ENCODE assay signal across 8 cellular contexts in genomic region chr18:21704603-21705364, GRCh38. TPM values are rescaled to one million over a fixed set of nuclear protein-coding genes. Genes with fewer than 3 reads are reported as not detected.
A peak's percentile ranks its signal among the peaks of the same experiment; 100 is the strongest.
DNase-seq lines count a peak whose midpoint lies in the region; ATAC-seq and TF ChIP-seq lines count a peak whose summit lies in the region.

TSS of gene ABHD3 (minus strand) at chr18:21704774. CDS start at chr18:21704665, 109 bp downstream.

- TF ChIP-seq RAD21 in neural cell (conservative IDR thresholded peaks at IDR 0.05), result no peak

- H3K4me1 ChIP-seq in GM23338 (ENCODE audit: insufficient read depth), result peaks cover 10% of the 10 kb centered on the region
- H3K4me1 ChIP-seq in RWPE2 (ENCODE audit: insufficient read depth, poor library complexity, severe bottlenecking), result no peaks in the 10 kb centered on the region
- peaks cover 5 to 25% (median 15%) of the 10 kb centered on the region in 4 donors for H3K4me1 ChIP-seq in stomach

- peak in 2 of 4 donors; percentile 52 to 85 for TF ChIP-seq POLR2A in stomach (IDR thresholded peaks at IDR 0.05)

- H2AFZ ChIP-seq in GM23338 (peak within 1 kb of the TSS; percentile 98), neural cell (ENCODE audit: low read depth, low read length) (peak within 1 kb of the TSS; percentile 9)

- H4K20me1 ChIP-seq in GM23338 (replicated peaks; ENCODE audit: insufficient read depth), result no peaks in the 10 kb centered on the region
- H4K20me1 ChIP-seq in neural cell (ENCODE audit: insufficient read depth), result no peaks in the 10 kb centered on the region

- peaks cover 23% of the 10 kb centered on the region for H3K9me3 Mint-ChIP-seq in GM23338

- no peak for TF ChIP-seq CTCF in GM23338 (conservative IDR thresholded peaks at IDR 0.05; ENCODE audit: low read depth in 2 of 2)
- TF ChIP-seq CTCF in RWPE2 (IDR thresholded peaks at IDR 0.05; ENCODE audit: poor library complexity, severe bottlenecking), result peak; percentile 22
- TF ChIP-seq CTCF in fibroblast of the aortic adventitia (IDR thresholded peaks at IDR 0.05; ENCODE audit: insufficient read depth, low read length), result peak; percentile 72
- peak; percentile 42 for TF ChIP-seq CTCF in neural cell (IDR thresholded peaks at IDR 0.05; ENCODE audit: poor library complexity, severe bottlenecking)
- TF ChIP-seq CTCF in stomach (IDR thresholded peaks at IDR 0.05), result peak in 5 of 7 experiments; percentile 30 to 75 (median 65)

- H3K9me3 ChIP-seq in RWPE2 (ENCODE audit: severe bottlenecking), result no peaks in the 10 kb centered on the region
- no peaks in the 10 kb centered on the region for H3K9me3 ChIP-seq in neural cell (ENCODE audit: low read length)
- no peaks in the 10 kb centered on the region for H3K9me3 ChIP-seq in stomach

- peak; percentile 94 for DNase-seq in ELF-1 (ENCODE audit: low read depth, low spot score)
- peak; percentile 98 for DNase-seq in GM23338 (ENCODE audit: low spot score)
- peak; percentile 85 for DNase-seq in LHCN-M2 (ENCODE audit: low read depth)
- peak; percentile 90 for DNase-seq in RWPE2 (ENCODE audit: low spot score)
- DNase-seq in activated T-helper 9 cell treated with anti-CD3 and anti-CD28 coated beads, Interleukin-2, amount 50 U/mL, for 16 hours (ENCODE audit: low read depth), result peak; percentile 90
- DNase-seq in fibroblast of the aortic adventitia (ENCODE audit: low read depth), result peak; percentile 82
- peak; percentile 96 for DNase-seq in stomach

- peak within 1 kb of the TSS; percentile 77; the same call in 1 of the 2 replicates for H3K27ac Mint-ChIP-seq in GM23338

- H3K4me3 Mint-ChIP-seq in GM23338, result peak within 1 kb of the TSS; percentile 88

- H3K27me3 ChIP-seq in GM23338 (ENCODE audit: insufficient read depth), result peaks cover 19% of the 10 kb centered on the region; the same call in 1 of the 2 replicates
- no peaks in the 10 kb centered on the region for H3K27me3 ChIP-seq in RWPE2 (ENCODE audit: insufficient read depth, poor library complexity, severe bottlenecking)
- H3K27me3 ChIP-seq in neural cell (ENCODE audit: insufficient read depth, low read depth, low read length), result no peaks in the 10 kb centered on the region
- H3K27me3 ChIP-seq in stomach, result no peaks in the 10 kb centered on the region

- peaks cover 32% of the 10 kb centered on the region for H3K36me3 Mint-ChIP-seq in GM23338 (ENCODE audit: low read depth)

- peak within 1 kb of the TSS; percentile 78 for H3K4me3 ChIP-seq in GM23338
- peak within 1 kb of the TSS; percentile 64 for H3K4me3 ChIP-seq in RWPE2 (ENCODE audit: severe bottlenecking)
- H3K4me3 ChIP-seq in fibroblast of the aortic adventitia (ENCODE audit: low read depth, low read length), result peak within 1 kb of the TSS; percentile 86
- peak within 1 kb of the TSS; percentile 78 for H3K4me3 ChIP-seq in neural cell (ENCODE audit: low read length)
- peak within 1 kb of the TSS; percentile 71 to 94 (median 87) for H3K4me3 ChIP-seq in stomach

- ATAC-seq in GM23338 (peak; percentile 95), RWPE2 (ENCODE audit: low read depth) (peak; percentile 97)

- intact Hi-C loops in stomach (cut with DNase I; ENCODE audit: low total_unique reads), result no loop called here

- H3K36me3 ChIP-seq in GM23338 (ENCODE audit: insufficient read depth), result peaks cover 3% of the 10 kb centered on the region; the same call in 1 of the 2 replicates
- H3K36me3 ChIP-seq in RWPE2 (ENCODE audit: low read depth), result peaks cover 10% of the 10 kb centered on the region; the same call in 1 of the 2 replicates
- no peaks in the 10 kb centered on the region for H3K36me3 ChIP-seq in neural cell (ENCODE audit: insufficient read depth, low read length)
- peaks cover 1 to 21% (median 14%) of the 10 kb centered on the region in 4 donors for H3K36me3 ChIP-seq in stomach

- H3K9ac ChIP-seq in neural cell (ENCODE audit: low read length), result peak within 1 kb of the TSS; percentile 73

- H3K79me2 ChIP-seq in GM23338 (replicated peaks; ENCODE audit: insufficient read depth), result no peaks in the 10 kb centered on the region; the same call in 1 of the 2 replicates
- no peaks in the 10 kb centered on the region for H3K79me2 ChIP-seq in neural cell (replicated peaks; ENCODE audit: insufficient read depth, low read length)

- WGBS in stomach, 5 donors, result 1 to 14% (median 2%) methylated on average over 8 to 60 of the region's 60 CpGs

- H3K27ac ChIP-seq in GM23338 (ENCODE audit: low read depth) (peak within 1 kb of the TSS; percentile 86), RWPE2 (ENCODE audit: poor library complexity, severe bottlenecking) (peak within 1 kb of the TSS; percentile 58), neural cell (ENCODE audit: low read length) (peak within 1 kb of the TSS; percentile 34), stomach (peak within 1 kb of the TSS; percentile 93 to 97 (median 96))

- H3K4me2 ChIP-seq in GM23338 (peak within 1 kb of the TSS; percentile 97), neural cell (ENCODE audit: low read length) (peak within 1 kb of the TSS; percentile 76)

- TF ChIP-seq EP300 in neural cell (conservative IDR thresholded peaks at IDR 0.05; ENCODE audit: poor library complexity, severe bottlenecking) (no peak), stomach (IDR thresholded peaks at IDR 0.05) (no peak)

- peaks cover 6% of the 10 kb centered on the region; the same call in 1 of the 2 replicates for H3F3A ChIP-seq in GM23338 (replicated peaks; ENCODE audit: low read depth)
- no peaks in the 10 kb centered on the region for H3F3A ChIP-seq in neural cell (ENCODE audit: insufficient read depth, low read length, poor library complexity, severe bottlenecking)

- peaks cover 16% of the 10 kb centered on the region for H3K4me1 Mint-ChIP-seq in GM23338

- H3K9me2 ChIP-seq in GM23338 (ENCODE audit: insufficient read depth), result 0 out of 2 replicates have a peak, but pooled peaks cover 4% of the 10 kb centered on the region
- H3K9me2 ChIP-seq in neural cell (ENCODE audit: insufficient read depth, low read length), result no peaks in the 10 kb centered on the region

- peaks cover 17% of the 10 kb centered on the region for H3K27me3 Mint-ChIP-seq in GM23338 (ENCODE audit: insufficient read depth, low read depth, poor library complexity)

TF ChIP-seq in GM23338, 12 proteins besides CTCF, POLR2A, EP300 and RAD21:
- TF ChIP-seq ZNF331 (CRISPR knock-in tag; IDR thresholded peaks at IDR 0.05; ENCODE audit: low read depth), result no peak
- no peak for TF ChIP-seq JUNB (IDR thresholded peaks at IDR 0.05; ENCODE audit: unreplicated experiment)
- no peak for TF ChIP-seq NANOG (IDR thresholded peaks at IDR 0.05; ENCODE audit: borderline replicate concordance)
- TF ChIP-seq EZH2phosphoT487 (IDR thresholded peaks at IDR 0.05; ENCODE audit: unreplicated experiment), result no peak
- peak; percentile 83 for TF ChIP-seq POLR2AphosphoS5 (IDR thresholded peaks at IDR 0.05; ENCODE audit: low read depth)
- TF ChIP-seq ETS1 (IDR thresholded peaks at IDR 0.05), result no peak

TF ChIP-seq in neural cell, 6 proteins besides CTCF, POLR2A, EP300 and RAD21:
- TF ChIP-seq POLR2AphosphoS5 (IDR thresholded peaks at IDR 0.05) (peak; percentile 56), TAF1 (IDR thresholded peaks at IDR 0.05; ENCODE audit: low read depth) (no peak), REST (IDR thresholded peaks at IDR 0.05; ENCODE audit: borderline replicate concordance) (no peak), SMC3 (conservative IDR thresholded peaks at IDR 0.05; ENCODE audit: poor library complexity) (peak; percentile 48), EZH2 (IDR thresholded peaks at IDR 0.05; ENCODE audit: borderline replicate concordance, insufficient read depth, low read length, poor library complexity, severe bottlenecking) (no peak), MXI1 (conservative IDR thresholded peaks at IDR 0.05; ENCODE audit: poor library complexity, severe bottlenecking) (peak; percentile 38)

RNA-seq across cellular contexts. Expression of gene ABHD3, which starts in this region (rescaled TPM):
- total RNA-seq in GM23338 (2014; rRNA removed; shearing (Covaris generic)), result 12.7 and 16.2 TPM in 2 replicates
- polyA plus RNA-seq in GM23338 (2016; fragmentation: Nextera tagmentation; extraction: Ambion mirVana), result 18.7 and 19.9 TPM in 2 replicates
- total RNA-seq in LHCN-M2 (2014; rRNA removed), result 6.2 and 8.6 TPM in 2 replicates
- polyA plus RNA-seq in LHCN-M2 (2012), result 2.0 TPM
- total RNA-seq in fibroblast of the aortic adventitia (ENCODE audit: low replicate concordance), result 1.1 and 5.5 TPM in 2 replicates
- polyA plus RNA-seq in neural cell, result 7.9 and 9.6 TPM in 2 replicates
- 3.2 and 5.4 TPM in 2 replicates for polyA minus RNA-seq in neural cell
- 10 to 100 TPM; 12.5 to 33.4 (median 24.3) TPM for total RNA-seq in stomach
- 10 to 100 TPM in 2 of 3 donors, 1 to 10 TPM in 1; 8.9 to 26.2 (median 10.2) TPM for polyA plus RNA-seq in stomach

Comparison
In these comparisons a context has a peak if more than half of its experiments do, and no peak if none do; other contexts are left out.
1. Peak in every context shown above with its lines: DNase-seq, ATAC-seq, H3K4me3 ChIP-seq and H3K27ac ChIP-seq.
2. H3K27ac ChIP-seq: peak in every context shown above with its lines; median percentile 96 in stomach; 86 in GM23338; 58 in RWPE2; 34 in neural cell.
3. CTCF ChIP-seq: peak in RWPE2 (single experiment), fibroblast of the aortic adventitia (single experiment), neural cell (single experiment) and stomach (5 of 7); none in GM23338 (0 of 2).